1 cellular context compared by ENCODE assay signal in genomic region chr11:827146-827860, GRCh38.
TF ChIP-seq lines count a peak whose summit lies in the region.

No MANE protein-coding gene starts in this region.

TF ChIP-seq in HepG2, 621 proteins besides CTCF, POLR2A, EP300 and RAD21 (continued from another document and continues in another):
- no peak for TF ChIP-seq ZHX2 (IDR thresholded peaks at IDR 0.05; ENCODE audit: low read depth)
- TF ChIP-seq ZHX2 (CRISPR knock-in tag; IDR thresholded peaks at IDR 0.05; ENCODE audit: borderline replicate concordance) = no peak
- TF ChIP-seq ZNF784 (CRISPR knock-in tag; IDR thresholded peaks at IDR 0.05; ENCODE audit: borderline replicate concordance) = 0 out of 2 replicates have a peak, but pooled peaks have one; percentile 57
- TF ChIP-seq ZNF687 (CRISPR knock-in tag; IDR thresholded peaks at IDR 0.05) = peak; percentile 96
- TF ChIP-seq TSC22D2 (CRISPR knock-in tag; IDR thresholded peaks at IDR 0.05; ENCODE audit: borderline replicate concordance) = no peak; the same call in 1 of the 2 replicates
- peak; percentile 42; the same call in 1 of the 2 replicates for TF ChIP-seq ZNF792 (CRISPR knock-in tag; IDR thresholded peaks at IDR 0.05)
- TF ChIP-seq DZIP1 (CRISPR knock-in tag; IDR thresholded peaks at IDR 0.05) = peak; percentile 74; the same call in 1 of the 2 replicates
- TF ChIP-seq AGO1 (IDR thresholded peaks at IDR 0.05; ENCODE audit: low read depth, low read length, poor library complexity, severe bottlenecking) = peak; percentile 79
- no peak for TF ChIP-seq SOX13 (IDR thresholded peaks at IDR 0.05)
- TF ChIP-seq SOX13 (CRISPR knock-in tag; conservative IDR thresholded peaks at IDR 0.05 in 1 of 2, IDR thresholded peaks at IDR 0.05 in 1 of 2) = peak in 1 of 2 experiments; percentile 44; a peak in 2 of 4 replicates
- peak; percentile 78; the same call in 1 of the 2 replicates for TF ChIP-seq SAFB2 (CRISPR knock-in tag; IDR thresholded peaks at IDR 0.05; ENCODE audit: borderline replicate concordance, low read depth)
- TF ChIP-seq ZKSCAN5 (CRISPR knock-in tag; IDR thresholded peaks at IDR 0.05) = no peak
- TF ChIP-seq IKZF5 (CRISPR knock-in tag; IDR thresholded peaks at IDR 0.05) = peak; percentile 55; the same call in 1 of the 2 replicates
- TF ChIP-seq NFYC (CRISPR knock-in tag; IDR thresholded peaks at IDR 0.05) = peak; percentile 10; the same call in 1 of the 2 replicates
- TF ChIP-seq FOXM1 (CRISPR knock-in tag; IDR thresholded peaks at IDR 0.05) = no peak
- TF ChIP-seq USF2 (IDR thresholded peaks at IDR 0.05; ENCODE audit: low read depth, low read length) = no peak
- no peak for TF ChIP-seq USF2 (CRISPR knock-in tag; IDR thresholded peaks at IDR 0.05; ENCODE audit: borderline replicate concordance)
- TF ChIP-seq ZNF362 (CRISPR knock-in tag; IDR thresholded peaks at IDR 0.05; ENCODE audit: borderline replicate concordance) = peak; percentile 8; the same call in 1 of the 2 replicates
- peak; percentile 10 for TF ChIP-seq YY1 (IDR thresholded peaks at IDR 0.05; ENCODE audit: insufficient read depth, insufficient replicate concordance, low read depth, low read length)
- peak; percentile 68; the same call in 1 of the 2 replicates for TF ChIP-seq TRAFD1 (CRISPR knock-in tag; IDR thresholded peaks at IDR 0.05; ENCODE audit: borderline replicate concordance)
- no peak for TF ChIP-seq ZNF776 (CRISPR knock-in tag; IDR thresholded peaks at IDR 0.05)
- 0 out of 2 replicates have a peak, but pooled peaks have one; percentile 26 for TF ChIP-seq ISL2 (CRISPR knock-in tag; IDR thresholded peaks at IDR 0.05)
- peak; percentile 92 for TF ChIP-seq UBTF (CRISPR knock-in tag; IDR thresholded peaks at IDR 0.05)
- TF ChIP-seq ZFX (CRISPR knock-in tag; IDR thresholded peaks at IDR 0.05; ENCODE audit: low read depth) = peak; percentile 90
- TF ChIP-seq SPEN (CRISPR knock-in tag; IDR thresholded peaks at IDR 0.05; ENCODE audit: low read depth) = 0 out of 2 replicates have a peak, but pooled peaks have one; percentile 35
- peak; percentile 94 for TF ChIP-seq MTF2 (CRISPR knock-in tag; IDR thresholded peaks at IDR 0.05; ENCODE audit: borderline replicate concordance)
